In the genomic region with DNA sequence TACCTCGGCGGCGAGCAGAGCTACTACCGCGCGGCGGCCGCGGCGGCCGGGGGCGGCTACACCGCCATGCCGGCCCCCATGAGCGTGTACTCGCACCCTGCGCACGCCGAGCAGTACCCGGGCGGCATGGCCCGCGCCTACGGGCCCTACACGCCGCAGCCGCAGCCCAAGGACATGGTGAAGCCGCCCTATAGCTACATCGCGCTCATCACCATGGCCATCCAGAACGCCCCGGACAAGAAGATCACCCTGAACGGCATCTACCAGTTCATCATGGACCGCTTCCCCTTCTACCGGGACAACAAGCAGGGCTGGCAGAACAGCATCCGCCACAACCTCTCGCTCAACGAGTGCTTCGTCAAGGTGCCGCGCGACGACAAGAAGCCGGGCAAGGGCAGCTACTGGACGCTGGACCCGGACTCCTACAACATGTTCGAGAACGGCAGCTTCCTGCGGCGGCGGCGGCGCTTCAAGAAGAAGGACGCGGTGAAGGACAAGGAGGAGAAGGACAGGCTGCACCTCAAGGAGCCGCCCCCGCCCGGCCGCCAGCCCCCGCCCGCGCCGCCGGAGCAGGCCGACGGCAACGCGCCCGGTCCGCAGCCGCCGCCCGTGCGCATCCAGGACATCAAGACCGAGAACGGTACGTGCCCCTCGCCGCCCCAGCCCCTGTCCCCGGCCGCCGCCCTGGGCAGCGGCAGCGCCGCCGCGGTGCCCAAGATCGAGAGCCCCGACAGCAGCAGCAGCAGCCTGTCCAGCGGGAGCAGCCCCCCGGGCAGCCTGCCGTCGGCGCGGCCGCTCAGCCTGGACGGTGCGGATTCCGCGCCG, we compare ENCODE assay signal across 8 cellular contexts. TPM values are rescaled to one million over a fixed set of nuclear protein-coding genes. Genes with fewer than 3 reads are reported as not detected.
DNase-seq lines count a peak whose midpoint lies in the region; ATAC-seq and TF ChIP-seq lines count a peak whose summit lies in the region.

No MANE protein-coding gene starts in this region.

- peak overlapping the region; percentile 92 for H3K4me2 ChIP-seq in mammary epithelial cell (ENCODE audit: insufficient read depth, low read depth, low read length)

- POLR2A ChIA-PET in BJ (lab: Charles Lee) = interaction anchor here (0.6 to 1.6 kb wide), 3 partner anchors 91 to 376 kb away, joined by 3 to 4 read pairs (median 4); no protein-coding TSS in a partner anchor

- dilution Hi-C loops in mammary epithelial cell (cut with HindIII; ENCODE audit: low sequenced_read_pairs) = no loop called here

- CTCF ChIA-PET in BJ (lab: Yijun Ruan, JAX) = interaction anchor here (0.7 to 2.7 kb wide), 15 partner anchors 14 to 837 kb away, joined by 3 to 12 read pairs (median 5); no protein-coding TSS in a partner anchor
- CTCF ChIA-PET in mammary epithelial cell (lab: Charles Lee; ENCODE audit: low non-redundant PET) = interaction anchor here (0.5 to 1.0 kb wide), 3 partner anchors 76 to 578 kb away, joined by 3 to 12 read pairs (median 6); no protein-coding TSS in a partner anchor

- ATAC-seq in GM19438 (IDR thresholded peaks at IDR 0.05; ENCODE audit: low read depth, unreplicated experiment) (peak; percentile 35), aorta (ENCODE audit: low FRiP score) (no peak)

- H3K9ac ChIP-seq in mammary epithelial cell (ENCODE audit: insufficient read depth, low read length) = peak overlapping the region; percentile 92

- H2AFZ ChIP-seq in mammary epithelial cell (ENCODE audit: low read depth, low read length) = peak overlapping the region; percentile 79

- intact Hi-C loops in mammary epithelial cell (cut with micrococcal nuclease) = loop anchor here (1.0 to 5.0 kb wide), 4 partner anchors 62 to 494 kb away; no protein-coding TSS in a partner anchor
- intact Hi-C loops in aorta (cut with DNase I) = no loop called here

- peaks cover 55% of the 10 kb centered on the region for H3K79me2 ChIP-seq in mammary epithelial cell (ENCODE audit: insufficient read depth, low read length)

- TF ChIP-seq CTCF in BJ (IDR thresholded peaks at IDR 0.05; ENCODE audit: insufficient read depth, low read depth, low read length) (no peak), mammary epithelial cell (conservative IDR thresholded peaks at IDR 0.05 in 1 of 2, IDR thresholded peaks at IDR 0.05 in 1 of 2; ENCODE audit: extremely low read depth in 1 of 2, insufficient read depth in 1 of 2, low read depth in 1 of 2, low read length in 2 of 2) (no peak)

- H3K27me3 ChIP-seq in BJ (ENCODE audit: control insufficient read depth, insufficient read depth, low read length) (peaks cover 27% of the 10 kb centered on the region), mammary epithelial cell (ENCODE audit: insufficient read depth, low read length) (no peaks in the 10 kb centered on the region), aorta (ENCODE audit: control insufficient read depth in 1 of 2, insufficient read depth in 2 of 2, low read length in 1 of 2) (no peaks in the 10 kb centered on the region)

- H3K4me1 ChIP-seq in mammary epithelial cell (ENCODE audit: insufficient read depth, low read length) (peaks cover 14% of the 10 kb centered on the region), aorta (ENCODE audit: control insufficient read depth in 1 of 2, insufficient read depth in 2 of 2, low read length in 2 of 2) (no peaks in the 10 kb centered on the region)

- H4K20me1 ChIP-seq in mammary epithelial cell (ENCODE audit: insufficient read depth, low read length) = no peaks in the 10 kb centered on the region

- WGBS in mammary epithelial cell (ENCODE audit: low coverage, missing lambda C conversion rate) = under 1% methylated on average over 22 of the region's 101 CpGs
- 0 to 1% methylated on average over 81 to 101 of the region's 101 CpGs for WGBS in aorta, 2 donors

- H3K27ac ChIP-seq in mammary epithelial cell (ENCODE audit: insufficient read depth, low read depth, low read length) = peak overlapping the region; percentile 75
- peak overlapping the region; percentile 97 to 99 for H3K27ac ChIP-seq in aorta (ENCODE audit: low read depth in 1 of 2, low read length in 2 of 2)

- H3K4me3 ChIP-seq in BJ (ENCODE audit: low read depth, low read length) (peak overlapping the region; percentile 87), mammary epithelial cell (replicated peaks in 1 of 3; ENCODE audit: insufficient read depth in 1 of 3, low read depth in 2 of 3, low read length in 3 of 3) (peak overlapping the region; percentile 66 to 87 (median 77)), aorta (ENCODE audit: low read length in 2 of 2) (peak overlapping the region; percentile 100)

- H3K9me3 ChIP-seq in mammary epithelial cell (replicated peaks; ENCODE audit: insufficient read depth, low read length) (no peaks in the 10 kb centered on the region), aorta (ENCODE audit: control insufficient read depth, low read length) (no peaks in the 10 kb centered on the region)

- BruUV-seq in mammary epithelial cell (replicated peaks; lab: Mats Ljungman, UMichigan) = TSS peak; percentile 2

- DNase-seq in BJ (ENCODE audit: low read depth) = no peak
- DNase-seq in NCI-H2029 treated with DMSO at 0.1 percent for 48 hours (lab: John Stamatoyannopoulos, UW) = peak; percentile 37
- peak; percentile 54 for DNase-seq in mammary epithelial cell
- peak; percentile 53 to 71 for DNase-seq in lung microvascular endothelial cell (ENCODE audit: low read depth in 2 of 2)
- peak in 1 of 2 donors; percentile 78 for DNase-seq in aorta
- no peak for DNase-seq in SKM-1 (lab: John Stamatoyannopoulos, UW; ENCODE audit: unreplicated experiment)
- no peak for DNase-seq in AG20443 (ENCODE audit: low spot score)

- H3K36me3 ChIP-seq in BJ (ENCODE audit: control insufficient read depth, insufficient read depth, low read length) = peaks cover 2% of the 10 kb centered on the region
- H3K36me3 ChIP-seq in mammary epithelial cell (ENCODE audit: insufficient read depth, low read length) = no peaks in the 10 kb centered on the region
- peaks cover 5 to 14% of the 10 kb centered on the region in 2 donors for H3K36me3 ChIP-seq in aorta (ENCODE audit: control insufficient read depth in 1 of 2, insufficient read depth in 2 of 2, low read length in 1 of 2)

- in situ Hi-C loops in mammary epithelial cell (cut with MboI; ENCODE audit: low sequenced_read_pairs in 2 of 2) = loop anchor here in 1 of 2 donors (25.0 kb wide), 1 partner anchor 502 kb away; no protein-coding TSS in a partner anchor

RNA-seq across cellular contexts. Expression of a gene that starts 1.0 kb away (rescaled TPM):
- polyA plus RNA-seq in BJ (2011; rRNA removed) (7.6 and 7.8 TPM in 2 replicates), mammary epithelial cell (4.6 TPM), aorta (10 to 100 TPM; 18.5 to 52.5 TPM)
- 6.4 and 7.7 TPM in 2 replicates for polyA minus RNA-seq in BJ (2011; rRNA and poly(A)+ RNA removed)
- total RNA-seq in mammary epithelial cell (10 to 100 TPM; 12.1 to 15.8 TPM), lung microvascular endothelial cell (3.1 and 5.8 TPM in 2 replicates), aorta (100 to 1,000 TPM in 1 of 2 donors, 10 to 100 TPM in 1; 88.8 to 134 TPM)
- polyA minus RNA-seq in mammary epithelial cell = 1.7 TPM

Comparison
In these comparisons a context has a peak if more than half of its experiments do, and no peak if none do; other contexts are left out.
1. DNase-seq: peak in NCI-H2029 treated with DMSO at 0.1 percent for 48 hours (single experiment), mammary epithelial cell (single experiment) and lung microvascular endothelial cell (2 of 2); none in BJ (single experiment), SKM-1 (single experiment) and AG20443 (single experiment).
2. RNA of a gene that starts 1.0 kb away (total RNA-seq): 88.8 to 134 TPM in aorta; 12.1 to 15.8 TPM in mammary epithelial cell and 3.1 to 5.8 TPM in lung microvascular endothelial cell; every median in the first group is over 4 times any median in the second.
3. Peak in every context shown above with its lines, with median percentiles within 50 percentile points of each other: H3K4me3 ChIP-seq.